9 cellular contexts compared by ENCODE assay signal in the genomic region with DNA sequence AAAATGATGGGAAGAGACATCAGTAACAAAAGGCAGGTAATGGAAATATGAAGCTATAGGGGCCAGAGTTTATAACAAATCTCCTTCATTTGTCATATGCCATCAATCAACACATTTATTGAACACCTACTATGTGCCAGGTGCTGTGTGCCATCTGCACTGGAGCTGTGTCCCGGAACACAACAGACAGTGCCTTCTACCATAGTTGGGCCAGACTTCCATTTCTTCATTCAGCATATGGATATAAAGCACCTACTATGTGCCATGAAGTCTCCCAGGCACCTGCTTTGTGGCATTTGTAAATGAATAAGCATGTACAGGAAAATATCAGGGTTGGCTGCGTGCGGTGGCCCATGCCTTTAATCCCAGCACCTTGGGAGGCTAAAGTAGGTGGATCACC.
"Had no signal": no experiment of that assay in that cellular context is flagged by ENCODE, and none has a peak within 500 bp of the region (broad histone marks: within the 10 kb centered on the region; RNA-seq: fewer than 3 reads in every experiment).

No MANE protein-coding gene starts in this region.

- H3K9me3 ChIP-seq: HAP-1 had no signal

- FAIRE-seq: H1, H54, HTR-8/SVneo had no signal

- ATAC-seq: GM23338, HCT116 had no signal

- H3K36me3 Mint-ChIP-seq: IgD-negative memory B cell had no signal

- H3K27ac Mint-ChIP-seq: GM23338, HFFc6, IgD-negative memory B cell had no signal

- H3K9me3 Mint-ChIP-seq: GM23338, HFFc6 had no signal

- H3K4me1 Mint-ChIP-seq: IgD-negative memory B cell had no signal

- DNase-seq: HFFc6, KG1 had no signal

- H3K4me3 ChIP-seq: GM23338, HAP-1 had no signal

- H3K36me3 ChIP-seq: HAP-1 had no signal

- H3K4me3 Mint-ChIP-seq: GM23338, HFFc6, IgD-negative memory B cell had no signal

- H3K4me2 ChIP-seq: GM23338 had no signal

- H2AFZ ChIP-seq: GM23338 had no signal
